Comparison of ENCODE assay signal across 9 cellular contexts in genomic region chr19:17402982-17403855, GRCh38. TPM values are rescaled to one million over a fixed set of nuclear protein-coding genes. Genes with fewer than 3 reads are reported as not detected.
DNase-seq lines count a peak whose midpoint lies in the region; ATAC-seq and TF ChIP-seq lines count a peak whose summit lies in the region.
"Had no signal": no experiment of that assay in that cellular context is flagged by ENCODE, and none has a peak within 500 bp of the region (broad histone marks: within the 10 kb centered on the region; RNA-seq: fewer than 3 reads in every experiment).

No MANE protein-coding gene starts in this region.

- no peak overlapping the region for H3K4me3 ChIP-seq in NB4 (ENCODE audit: low read depth, low read length)
- H3K4me3 ChIP-seq in thoracic aorta = peak overlapping the region; percentile 70

- no peak overlapping the region for H3K27ac ChIP-seq in CD4-positive, alpha-beta T cell (ENCODE audit: low read depth, low read length)
- no peak overlapping the region for H3K27ac ChIP-seq in thoracic aorta

- H3K27me3 ChIP-seq in CD4-positive, alpha-beta T cell (ENCODE audit: control insufficient read depth, insufficient read depth, low read length) = no peaks in the 10 kb centered on the region
- no peaks in the 10 kb centered on the region for H3K27me3 ChIP-seq in thoracic aorta (replicated peaks; ENCODE audit: insufficient read depth)

- peaks cover 5% of the 10 kb centered on the region for H3K36me3 Mint-ChIP-seq in CD4-positive, alpha-beta T cell (ENCODE audit: low read depth)
- H3K36me3 Mint-ChIP-seq in activated T-helper 17 cell treated with anti-CD3 and anti-CD28 coated beads, Interleukin-2, amount 50 U/mL, for 72 hours (ENCODE audit: low read depth) = peaks cover 62% of the 10 kb centered on the region

- POLR2A ChIA-PET in CD4-positive, alpha-beta T cell (lab: Charles Lee) = interaction anchor here (0.7 to 1.9 kb wide), 2 partner anchors 12 to 16 kb away, joined by 3 to 6 read pairs; partner anchors contain the start of gene MVB12A

- H3K4me3 Mint-ChIP-seq in CD4-positive, alpha-beta T cell = peak overlapping the region; percentile 95
- peak overlapping the region; percentile 89 for H3K4me3 Mint-ChIP-seq in activated T-helper 17 cell treated with anti-CD3 and anti-CD28 coated beads, Interleukin-2, amount 50 U/mL, for 72 hours

- H3K27ac Mint-ChIP-seq in CD4-positive, alpha-beta T cell = peak overlapping the region; percentile 65
- peak overlapping the region; percentile 73 for H3K27ac Mint-ChIP-seq in activated T-helper 17 cell treated with anti-CD3 and anti-CD28 coated beads, Interleukin-2, amount 50 U/mL, for 72 hours

- peak; percentile 66 for ATAC-seq in CD4-positive, alpha-beta T cell (ENCODE audit: poor library complexity)
- no peak for ATAC-seq in activated T-helper 17 cell treated with anti-CD3 and anti-CD28 coated beads, Interleukin-2, amount 50 U/mL, for 72 hours (replicated peaks)
- ATAC-seq in thoracic aorta (ENCODE audit: insufficient number of reproducible peaks, low FRiP score, low read depth) = no peak

- no peak for TF ChIP-seq CTCF in CD4-positive, alpha-beta T cell (IDR thresholded peaks at IDR 0.05)
- TF ChIP-seq CTCF in NB4 (IDR thresholded peaks at IDR 0.05; ENCODE audit: low read depth, low read length) (no peak), thoracic aorta (IDR thresholded peaks at IDR 0.05) (no peak)

- no peak for TF ChIP-seq POLR2A in NB4 (IDR thresholded peaks at IDR 0.05; ENCODE audit: extremely low read depth, insufficient read length)

- H3K4me1 Mint-ChIP-seq in CD4-positive, alpha-beta T cell (ENCODE audit: low read depth) = peaks cover 41% of the 10 kb centered on the region
- H3K4me1 Mint-ChIP-seq in activated T-helper 17 cell treated with anti-CD3 and anti-CD28 coated beads, Interleukin-2, amount 50 U/mL, for 72 hours = peaks cover 24% of the 10 kb centered on the region

- peak in 7 of 10 experiments; percentile 25 to 67 (median 46) for DNase-seq in CD4-positive, alpha-beta T cell
- DNase-seq in NB4 (ENCODE audit: low read depth) (peak; percentile 25), islet precursor cell (peak; percentile 84), thoracic aorta (ENCODE audit: low spot score) (no peak), NCI-H1105 treated with DMSO at 0.1 percent for 48 hours (lab: John Stamatoyannopoulos, UW) (no peak), NCI-H1092 (lab: John Stamatoyannopoulos, UW) (no peak), midbrain (lab: John Stamatoyannopoulos, UW) (no peak)

- CTCF ChIA-PET in CD4-positive, alpha-beta T cell (lab: Charles Lee) = interaction anchor here (0.6 kb wide), 1 partner anchor 63 kb away, joined by 3 read pairs; no protein-coding TSS in a partner anchor

- H3K9me3 Mint-ChIP-seq in CD4-positive, alpha-beta T cell = no peaks in the 10 kb centered on the region
- no peaks in the 10 kb centered on the region for H3K9me3 Mint-ChIP-seq in activated T-helper 17 cell treated with anti-CD3 and anti-CD28 coated beads, Interleukin-2, amount 50 U/mL, for 72 hours
- H3K9me3 Mint-ChIP-seq: activated naive CD4-positive, alpha-beta T cell treated with anti-CD3 and anti-CD28 coated beads, Interleukin-2, amount 50 U/mL, for 72 hours had no signal

- intact Hi-C loops in CD4-positive, alpha-beta T cell (cut with DNase I, micrococcal nuclease) = no loop called here

- no peaks in the 10 kb centered on the region for H3K27me3 Mint-ChIP-seq in CD4-positive, alpha-beta T cell
- H3K27me3 Mint-ChIP-seq in activated T-helper 17 cell treated with anti-CD3 and anti-CD28 coated beads, Interleukin-2, amount 50 U/mL, for 72 hours = no peaks in the 10 kb centered on the region

- no peaks in the 10 kb centered on the region for H3K36me3 ChIP-seq in thoracic aorta

- peaks cover 22 to 35% of the 10 kb centered on the region in 2 donors for H3K4me1 ChIP-seq in thoracic aorta (ENCODE audit: control insufficient read depth in 1 of 2, low read depth in 2 of 2)

- H3K9me3 ChIP-seq in CD4-positive, alpha-beta T cell (ENCODE audit: control insufficient read depth, low read length) = no peaks in the 10 kb centered on the region
- H3K9me3 ChIP-seq in thoracic aorta = no peaks in the 10 kb centered on the region

RNA-seq across cellular contexts. Expression of gene BST2, which starts 2.2 kb away (rescaled TPM):
- total RNA-seq in CD4-positive, alpha-beta T cell = 10 to 100 TPM; 16.1 to 16.8 TPM
- total RNA-seq in activated T-helper 17 cell treated with anti-CD3 and anti-CD28 coated beads, Interleukin-2, amount 50 U/mL, for 72 hours = 100 to 1,000 TPM; 130 to 154 TPM
- total RNA-seq in thoracic aorta = 100 to 1,000 TPM; 113 to 144 TPM

RNA-seq across cellular contexts. Expression of gene CCDC194, which starts 9.2 kb away (rescaled TPM):
- not detected for total RNA-seq in CD4-positive, alpha-beta T cell
- 1 to 10 TPM; 1.8 to 4.8 TPM for total RNA-seq in activated T-helper 17 cell treated with anti-CD3 and anti-CD28 coated beads, Interleukin-2, amount 50 U/mL, for 72 hours
- total RNA-seq in thoracic aorta = not detected

RNA-seq across cellular contexts. Expression of gene MVB12A, which starts 16.6 kb away (rescaled TPM):
- total RNA-seq in CD4-positive, alpha-beta T cell = 10 to 100 TPM in 1 of 2 experiments, 1 to 10 TPM in 1; 9.8 to 10.7 TPM
- 10 to 100 TPM; 42.6 to 48.9 TPM for total RNA-seq in activated T-helper 17 cell treated with anti-CD3 and anti-CD28 coated beads, Interleukin-2, amount 50 U/mL, for 72 hours
- 100 to 1,000 TPM in 1 of 2 donors, 10 to 100 TPM in 1; 25.3 to 103 TPM for total RNA-seq in thoracic aorta

RNA-seq across cellular contexts. Expression of gene PLVAP, which starts 26.1 kb away (rescaled TPM):
- not detected for total RNA-seq in CD4-positive, alpha-beta T cell
- total RNA-seq in activated T-helper 17 cell treated with anti-CD3 and anti-CD28 coated beads, Interleukin-2, amount 50 U/mL, for 72 hours = under 1 TPM in 1 of 2 donors, not detected in 1; 0.53 TPM
- total RNA-seq in thoracic aorta = 100 to 1,000 TPM; 120 to 126 TPM

RNA-seq across cellular contexts. Expression of gene TMEM221, which starts 45.2 kb away (rescaled TPM):
- total RNA-seq in CD4-positive, alpha-beta T cell = not detected
- total RNA-seq in activated T-helper 17 cell treated with anti-CD3 and anti-CD28 coated beads, Interleukin-2, amount 50 U/mL, for 72 hours = not detected
- not detected for total RNA-seq in thoracic aorta
- total RNA-seq: activated naive CD4-positive, alpha-beta T cell treated with anti-CD3 and anti-CD28 coated beads, Interleukin-2, amount 50 U/mL, for 72 hours had no signal

Comparison
In these comparisons a context has a peak if more than half of its experiments do, and no peak if none do; other contexts are left out.
1. DNase-seq: peak in CD4-positive, alpha-beta T cell (7 of 10), NB4 (single experiment) and islet precursor cell (single experiment); none in thoracic aorta (single experiment), NCI-H1105 treated with DMSO at 0.1 percent for 48 hours (single experiment), NCI-H1092 (single experiment) and midbrain (single experiment).
2. RNA of gene BST2, which starts 2.2 kb away (total RNA-seq): 130 to 154 TPM in activated T-helper 17 cell treated with anti-CD3 and anti-CD28 coated beads, Interleukin-2, amount 50 U/mL, for 72 hours and 113 to 144 TPM in thoracic aorta; 16.1 to 16.8 TPM in CD4-positive, alpha-beta T cell; every median in the first group is over 4 times any median in the second.